Comparison of ENCODE assay signal across 36 cellular contexts in the genomic region with DNA sequence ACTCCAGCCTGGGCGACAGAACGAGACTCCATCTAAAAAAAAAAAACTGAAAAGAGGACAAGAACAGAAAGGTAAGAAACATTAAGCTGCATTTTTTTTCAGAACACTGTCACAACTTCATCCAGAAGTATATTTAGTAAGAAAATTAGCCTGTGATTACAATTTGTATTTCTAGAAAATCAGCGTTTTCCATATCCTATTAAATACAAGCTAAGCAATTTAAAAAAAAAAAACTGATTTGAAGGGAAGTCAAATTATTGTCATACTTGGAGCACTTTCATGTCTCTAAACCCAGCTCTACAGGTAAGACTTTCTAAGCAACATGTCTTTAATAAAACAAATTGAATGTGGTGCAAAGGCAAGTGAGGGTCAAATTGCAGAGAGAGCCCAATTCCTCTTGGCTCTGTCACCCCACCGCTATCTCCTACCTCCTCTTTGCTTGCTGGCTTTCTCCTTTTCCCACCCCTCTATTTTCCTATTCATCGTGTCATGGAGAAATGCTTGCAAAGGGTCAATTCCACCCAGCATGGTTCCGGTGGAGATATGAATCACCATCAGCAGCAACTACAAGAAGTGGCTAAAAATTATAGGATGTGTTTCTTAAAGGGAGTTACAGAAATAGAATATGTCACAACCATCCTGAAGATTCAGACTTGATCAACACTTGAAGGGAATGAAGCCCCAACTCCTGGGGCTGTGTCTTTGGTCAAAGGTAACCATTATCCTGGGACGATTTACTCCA.
"Had no signal": no experiment of that assay in that cellular context is flagged by ENCODE, and none has a peak within 500 bp of the region (broad histone marks: within the 10 kb centered on the region; RNA-seq: fewer than 3 reads in every experiment).

No MANE protein-coding gene starts in this region.

- DNase-seq: activated CD4-positive, alpha-beta T cell treated with anti-CD3 and anti-CD28 coated beads, Interleukin-2, amount 10 ng/mL, durations not matched to agents 24 days and 14 days; activated CD4-positive, alpha-beta T cell treated with anti-CD3 and anti-CD28 coated beads, Interleukin-2, amount 50 U/mL, for 4 hours; activated CD8-positive, alpha-beta T cell treated with anti-CD3 and anti-CD28 coated beads for 36 hours; activated effector memory CD4-positive, alpha-beta T cell treated with anti-CD3 and anti-CD28 coated beads, Interleukin-2, amount 50 U/mL, for 16 hours; activated naive CD4-positive, alpha-beta T cell; activated naive CD4-positive, alpha-beta T cell treated with anti-CD3 and anti-CD28 coated beads, Interleukin-2, amount 50 U/mL, for 16 hours; activated naive CD8-positive, alpha-beta T cell treated with anti-CD3 and anti-CD28 coated beads for 36 hours; activated T-cell treated with anti-CD3 and anti-CD28 coated beads, Interleukin-2, amount 50 U/mL, for 1 hour; activated T-cell treated with anti-CD3 and anti-CD28 coated beads, Interleukin-2, amount 50 U/mL, for 72 hours; amniotic stem cell; aorta; Kasumi-1; MG63; NCI-H1048; NCI-H1105 treated with DMSO at 0.1 percent for 48 hours; NCI-H1436; NCI-H1694; NCI-H1930; NCI-H2081 treated with DMSO at 0.1 percent for 48 hours; NCI-H510A; NCI-H526; NCI-H748 treated with DMSO at 0.1 percent for 48 hours; NK-92 treated with Interleukin-12 subunit alpha and Interleukin-12 subunit beta, amount 100 ng/mL, for 24 hours; PC-3; Peyer's patch; RPMI8226; SHP77 treated with DMSO at 0.1 percent for 48 hours; SW 1271; T-helper 1 cell; T-helper 2 cell; T1000 had no signal

- H3K36me3 ChIP-seq: cardiac muscle cell, MG63, Peyer's patch had no signal

- H3K27ac Mint-ChIP-seq: activated CD4-positive, alpha-beta T cell treated with anti-CD3 and anti-CD28 coated beads, Interleukin-2, amount 10 ng/mL, durations not matched to agents 24 days and 14 days; activated CD8-positive, alpha-beta T cell treated with anti-CD3 and anti-CD28 coated beads for 36 hours; activated naive CD8-positive, alpha-beta T cell treated with anti-CD3 and anti-CD28 coated beads for 36 hours; activated T-cell treated with anti-CD3 and anti-CD28 coated beads, Interleukin-2, amount 50 U/mL, for 72 hours; activated T-helper 17 cell treated with anti-CD3 and anti-CD28 coated beads, Interleukin-2, amount 50 U/mL, for 72 hours had no signal

- H3K9me3 Mint-ChIP-seq: activated CD4-positive, alpha-beta T cell treated with anti-CD3 and anti-CD28 coated beads, Interleukin-2, amount 10 ng/mL, durations not matched to agents 24 days and 14 days; activated CD8-positive, alpha-beta T cell treated with anti-CD3 and anti-CD28 coated beads for 36 hours; activated naive CD8-positive, alpha-beta T cell treated with anti-CD3 and anti-CD28 coated beads for 36 hours; activated T-cell treated with anti-CD3 and anti-CD28 coated beads, Interleukin-2, amount 50 U/mL, for 72 hours; activated T-helper 17 cell treated with anti-CD3 and anti-CD28 coated beads, Interleukin-2, amount 50 U/mL, for 72 hours; central memory CD8-positive, alpha-beta T cell had no signal

- H3K9me3 ChIP-seq: MG63, Peyer's patch had no signal

- H3K4me3 ChIP-seq: cardiac muscle cell, coronary artery, MG63, Peyer's patch had no signal

- H3K4me3 Mint-ChIP-seq: activated CD4-positive, alpha-beta T cell treated with anti-CD3 and anti-CD28 coated beads, Interleukin-2, amount 10 ng/mL, durations not matched to agents 24 days and 14 days; activated CD8-positive, alpha-beta T cell treated with anti-CD3 and anti-CD28 coated beads for 36 hours; activated naive CD8-positive, alpha-beta T cell treated with anti-CD3 and anti-CD28 coated beads for 36 hours; activated T-cell treated with anti-CD3 and anti-CD28 coated beads, Interleukin-2, amount 50 U/mL, for 72 hours; activated T-helper 17 cell treated with anti-CD3 and anti-CD28 coated beads, Interleukin-2, amount 50 U/mL, for 72 hours; central memory CD8-positive, alpha-beta T cell had no signal

- FAIRE-seq: TTC549 had no signal

- H3K4me1 ChIP-seq: Peyer's patch had no signal

- H3K27ac ChIP-seq: cardiac muscle cell, coronary artery, Peyer's patch had no signal

- H3K4me1 Mint-ChIP-seq: activated CD4-positive, alpha-beta T cell treated with anti-CD3 and anti-CD28 coated beads, Interleukin-2, amount 10 ng/mL, durations not matched to agents 24 days and 14 days; activated naive CD8-positive, alpha-beta T cell treated with anti-CD3 and anti-CD28 coated beads for 36 hours; activated T-helper 17 cell treated with anti-CD3 and anti-CD28 coated beads, Interleukin-2, amount 50 U/mL, for 72 hours; central memory CD8-positive, alpha-beta T cell had no signal

- ATAC-seq: activated CD8-positive, alpha-beta T cell treated with anti-CD3 and anti-CD28 coated beads for 36 hours; activated T-cell treated with anti-CD3 and anti-CD28 coated beads, Interleukin-2, amount 50 U/mL, for 72 hours; activated T-helper 17 cell treated with anti-CD3 and anti-CD28 coated beads, Interleukin-2, amount 50 U/mL, for 72 hours; PC-3 had no signal

- H3K36me3 Mint-ChIP-seq: activated naive CD8-positive, alpha-beta T cell treated with anti-CD3 and anti-CD28 coated beads for 36 hours had no signal

- H3K27me3 ChIP-seq: MG63, Peyer's patch had no signal
